13 cellular contexts compared by ENCODE assay signal in the genomic region with DNA sequence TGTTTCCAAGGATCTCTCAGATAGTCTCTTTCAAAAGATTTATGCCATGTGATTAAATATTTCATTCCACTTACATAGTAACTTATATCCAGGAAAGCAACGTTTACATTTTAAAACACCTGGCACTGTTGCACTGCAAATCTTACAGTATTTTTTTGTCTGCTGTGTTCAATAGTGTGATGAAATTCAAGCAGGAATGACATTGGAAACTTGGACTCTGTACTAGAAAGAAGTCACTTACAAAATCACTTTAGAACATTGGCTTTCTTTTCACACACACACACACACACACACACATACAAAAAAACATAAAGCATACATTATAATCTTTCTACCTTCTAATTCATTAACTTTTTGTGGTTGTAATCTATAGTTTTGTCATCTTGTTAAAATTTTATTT.
A peak's percentile ranks its signal among the peaks of the same experiment; 100 is the strongest.
DNase-seq lines count a peak whose midpoint lies in the region; ATAC-seq and TF ChIP-seq lines count a peak whose summit lies in the region.
"Had no signal": no experiment of that assay in that cellular context is flagged by ENCODE, and none has a peak within 500 bp of the region (broad histone marks: within the 10 kb centered on the region; RNA-seq: fewer than 3 reads in every experiment).

No MANE protein-coding gene starts in this region.

- POLR2A ChIA-PET in WTC11 (lab: Charles Lee) = no interaction called here

- peak overlapping the region; percentile 48 for H3K27ac ChIP-seq in neutrophil
- H3K27ac ChIP-seq: C4-2B, GM23248 had no signal

- H3K9me3 ChIP-seq in neutrophil = no peaks in the 10 kb centered on the region
- H3K9me3 ChIP-seq: Caco-2 had no signal

- TF ChIP-seq CTCF in AG10803 (conservative IDR thresholded peaks at IDR 0.05; ENCODE audit: low read length) = no peak
- no peak for TF ChIP-seq CTCF in WTC11 (IDR thresholded peaks at IDR 0.05)
- no peak for TF ChIP-seq CTCF in neutrophil (IDR thresholded peaks at IDR 0.05)
- no peak for TF ChIP-seq CTCF in natural killer cell (IDR thresholded peaks at IDR 0.05)

- in situ Hi-C loops in KBM-7 (cut with MboI; ENCODE audit: low pct_unique_long_range_greater_than_20kb, low sequenced_read_pairs) = no loop called here

- peaks cover 4% of the 10 kb centered on the region; the same call in 1 of the 2 replicates for H3K36me3 Mint-ChIP-seq in WTC11
- no peaks in the 10 kb centered on the region for H3K36me3 Mint-ChIP-seq in natural killer cell

- peaks cover 37 to 40% of the 10 kb centered on the region in 2 experiments for H3K4me1 ChIP-seq in neutrophil (ENCODE audit: control insufficient read depth in 1 of 2, insufficient read depth in 1 of 2, low read depth in 1 of 2, low read length in 1 of 2)
- H3K4me1 ChIP-seq: Caco-2, HAP-1 had no signal

- H3K27me3 Mint-ChIP-seq in WTC11 (ENCODE audit: low read depth) (peaks cover 45% of the 10 kb centered on the region), natural killer cell (ENCODE audit: low read depth in 2 of 2) (peaks cover 21 to 47% of the 10 kb centered on the region in 2 donors)

- H3K27me3 ChIP-seq in neutrophil = peaks cover 9% of the 10 kb centered on the region

- no peak overlapping the region for H3K27ac Mint-ChIP-seq in WTC11
- no peak overlapping the region for H3K27ac Mint-ChIP-seq in natural killer cell
- H3K27ac Mint-ChIP-seq: CD4-positive, alpha-beta T cell had no signal

- CTCF ChIA-PET in WTC11 (lab: Charles Lee) = interaction anchor here (0.7 to 0.8 kb wide), 2 partner anchors 16 to 221 kb away, joined by 4 to 5 read pairs; no protein-coding TSS in a partner anchor

- DNase-seq in AG10803 (ENCODE audit: low read depth) (peak; percentile 9), WTC11 (ENCODE audit: low spot score) (no peak), left lobe of liver (ENCODE audit: low spot score) (no peak), natural killer cell (no peak), KBM-7 (no peak)
- DNase-seq: ACHN; Caco-2; CD4-positive, alpha-beta T cell had no signal

- H3K4me3 Mint-ChIP-seq in WTC11 = no peak overlapping the region
- H3K4me3 Mint-ChIP-seq in natural killer cell = no peak overlapping the region
- H3K4me3 Mint-ChIP-seq: CD4-positive, alpha-beta T cell had no signal

- H3K4me1 Mint-ChIP-seq in WTC11 (peaks cover 26% of the 10 kb centered on the region), natural killer cell (peaks cover 23 to 28% of the 10 kb centered on the region in 2 donors)

- H3K4me3 ChIP-seq in AG10803 (ENCODE audit: low read length) (no peak overlapping the region), neutrophil (ENCODE audit: low read depth in 1 of 2, low read length in 1 of 2) (no peak overlapping the region)
- H3K4me3 ChIP-seq: GM23248, HAP-1 had no signal

- H3K36me3 ChIP-seq in neutrophil = no peaks in the 10 kb centered on the region
- H3K36me3 ChIP-seq: HAP-1 had no signal

- ATAC-seq in WTC11 (no peak), left lobe of liver (peak; percentile 61), GM21529 (IDR thresholded peaks at IDR 0.05; ENCODE audit: unreplicated experiment) (no peak), natural killer cell (no peak)

- H3K9me3 Mint-ChIP-seq in WTC11 (peaks cover 23% of the 10 kb centered on the region), natural killer cell (no peaks in the 10 kb centered on the region)
- H3K9me3 Mint-ChIP-seq: CD4-positive, alpha-beta T cell had no signal

- intact Hi-C loops in natural killer cell (cut with micrococcal nuclease) = no loop called here

TF ChIP-seq in WTC11, 78 proteins besides CTCF, POLR2A, EP300 and RAD21:
- TF ChIP-seq EMX1 (CRISPR knock-in tag; IDR thresholded peaks at IDR 0.05) (no peak), GABPB1 (CRISPR knock-in tag; IDR thresholded peaks at IDR 0.05) (peak; percentile 87)
TF ChIP-seq in WTC11: peak in this region for 1.
